Comparison of ENCODE assay signal across 8 cellular contexts in the genomic region with DNA sequence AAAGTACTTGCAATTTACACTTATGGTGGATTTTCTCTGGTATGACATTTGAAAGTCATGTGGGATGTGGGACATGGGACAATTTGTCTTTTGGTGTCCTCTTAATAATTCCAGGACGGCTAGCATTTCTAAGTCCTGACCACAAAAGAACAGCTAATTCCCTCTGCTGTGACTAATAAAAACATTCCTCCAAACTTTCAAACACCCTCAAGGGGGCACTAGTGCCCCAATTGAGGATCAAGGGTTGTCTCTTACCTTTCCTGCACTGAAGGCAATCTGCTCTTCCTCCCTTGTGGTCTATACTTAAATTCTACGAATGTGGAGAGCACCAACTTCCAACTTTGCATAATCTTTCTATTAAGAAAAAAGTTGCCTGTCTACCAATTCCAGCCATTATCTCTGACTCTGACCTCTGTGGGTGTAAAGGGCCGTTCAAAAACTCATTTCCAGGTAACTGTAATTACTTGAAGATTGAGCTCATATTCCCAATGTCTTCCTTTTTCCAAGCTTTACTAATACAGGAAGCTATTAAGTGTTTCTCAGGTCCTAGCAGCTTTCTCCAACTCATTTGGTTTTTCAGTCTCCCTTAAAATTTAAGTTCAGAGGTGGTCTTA.
A peak's percentile ranks its signal among the peaks of the same experiment; 100 is the strongest.
DNase-seq lines count a peak whose midpoint lies in the region; ATAC-seq and TF ChIP-seq lines count a peak whose summit lies in the region.

No MANE protein-coding gene starts in this region.

- DNase-seq in GM06990 (ENCODE audit: extremely low read depth, insufficient read length) = no peak
- DNase-seq in IMR-90 = peak; percentile 77
- DNase-seq in T-helper 2 cell = peak in 3 of 5 experiments; percentile 8 to 61 (median 22)
- peak; percentile 32 for DNase-seq in cerebellar cortex (ENCODE audit: low spot score)
- DNase-seq in lung (ENCODE audit: low spot score) = no peak
- DNase-seq in thoracic aorta (ENCODE audit: low spot score) = no peak
- no peak for DNase-seq in NCI-H345 treated with DMSO at 0.1 percent for 48 hours (lab: John Stamatoyannopoulos, UW; ENCODE audit: unreplicated experiment)

- no peak overlapping the region for H4K91ac ChIP-seq in IMR-90 (ENCODE audit: insufficient read depth, low read depth, low read length)

- no peak overlapping the region for H3K4ac ChIP-seq in IMR-90 (ENCODE audit: low read depth, low read length)

- in situ Hi-C loops in IMR-90 (cut with MboI; ENCODE audit: low sequenced_read_pairs) = loop anchor here (5.0 to 10.0 kb wide), 2 partner anchors 55 to 332 kb away; no protein-coding TSS in a partner anchor

- H3K9me1 ChIP-seq in IMR-90 (ENCODE audit: insufficient read depth, low read length) = no peaks in the 10 kb centered on the region

- intact Hi-C loops in IMR-90 (cut with micrococcal nuclease) = loop anchor here (1.0 to 10.0 kb wide), 3 partner anchors 52 to 324 kb away; a partner anchor contains a TSS

- H4K20me1 ChIP-seq in IMR-90 (ENCODE audit: insufficient read depth, low read length) = no peaks in the 10 kb centered on the region

- H3K18ac ChIP-seq in IMR-90 (ENCODE audit: low read depth, low read length) = no peak overlapping the region

- H3K4me3 ChIP-seq in GM06990 (replicated peaks; ENCODE audit: low read depth, low read length) = no peak overlapping the region
- no peak overlapping the region for H3K4me3 ChIP-seq in IMR-90 (ENCODE audit: insufficient read depth, low read depth, low read length)
- H3K4me3 ChIP-seq in lung = no peak overlapping the region
- no peak overlapping the region for H3K4me3 ChIP-seq in thoracic aorta

- TF ChIP-seq POLR2A in IMR-90 (IDR thresholded peaks at IDR 0.05; ENCODE audit: low read depth, low read length) = no peak

- WGBS in IMR-90 (ENCODE audit: extremely low coverage in 2 of 2, insufficient read length in 1 of 2), 2 experiments = no CpG with 5 or more reads among the region's 3 CpGs
- 41 to 44% methylated on average over 3 of the region's 3 CpGs for WGBS in lung, 2 donors

- no peaks in the 10 kb centered on the region; the same call in 1 of the 2 replicates for H3K27me3 ChIP-seq in GM06990 (replicated peaks; ENCODE audit: control insufficient read depth, insufficient read depth, low read length)
- no peaks in the 10 kb centered on the region for H3K27me3 ChIP-seq in IMR-90 (ENCODE audit: control insufficient read depth, insufficient read depth, low read length)
- no peaks in the 10 kb centered on the region for H3K27me3 ChIP-seq in lung (ENCODE audit: control insufficient read depth, insufficient read depth)
- H3K27me3 ChIP-seq in thoracic aorta (replicated peaks; ENCODE audit: insufficient read depth) = no peaks in the 10 kb centered on the region

- H2BK20ac ChIP-seq in IMR-90 (ENCODE audit: low read depth, low read length) = no peak overlapping the region

- CTCF ChIA-PET in IMR-90 (lab: Yijun Ruan, JAX) = interaction anchor here (0.6 to 2.0 kb wide), 13 partner anchors 9 to 325 kb away, joined by 3 to 20 read pairs (median 3); no protein-coding TSS in a partner anchor

- H2AFZ ChIP-seq in IMR-90 (replicated peaks; ENCODE audit: low read length, poor library complexity) = no peak overlapping the region

- no peak overlapping the region for H2AK9ac ChIP-seq in IMR-90 (replicated peaks; ENCODE audit: low read depth, low read length, poor library complexity)

- no peak overlapping the region for H2BK5ac ChIP-seq in IMR-90 (ENCODE audit: low read depth, low read length, poor library complexity, severe bottlenecking)

- no peak overlapping the region for H3K4me2 ChIP-seq in IMR-90 (ENCODE audit: low read depth, low read length)

- H2BK120ac ChIP-seq in IMR-90 (ENCODE audit: low read depth, low read length) = no peak overlapping the region

- no peak overlapping the region for H2BK15ac ChIP-seq in IMR-90 (ENCODE audit: low read depth, low read length)

- H3K9ac ChIP-seq in IMR-90 (ENCODE audit: low read depth, low read length) = no peak overlapping the region

- no peaks in the 10 kb centered on the region for H3K79me1 ChIP-seq in IMR-90 (ENCODE audit: low read depth in 1 of 2, low read length in 2 of 2)

- no TSS peak for BruUV-seq in IMR-90 (replicated peaks; lab: Mats Ljungman, UMichigan)

- H3K14ac ChIP-seq in IMR-90 (replicated peaks; ENCODE audit: low read depth, low read length) = no peak overlapping the region

- POLR2A ChIA-PET in IMR-90 (lab: Charles Lee; ENCODE audit: unreplicated experiment) = no interaction called here

- no peak overlapping the region for H4K5ac ChIP-seq in IMR-90 (ENCODE audit: low read depth, low read length)

- H3K23ac ChIP-seq in IMR-90 (ENCODE audit: low read depth, low read length) = no peak overlapping the region

- H2AK5ac ChIP-seq in IMR-90 (ENCODE audit: low read depth, low read length) = no peak overlapping the region

- dilution Hi-C loops in IMR-90 (cut with HindIII; ENCODE audit: low sequenced_read_pairs, unreplicated experiment) = no loop called here

- H4K8ac ChIP-seq in IMR-90 (ENCODE audit: low read depth in 2 of 2, low read length in 2 of 2) = no peak overlapping the region

- H3K56ac ChIP-seq in IMR-90 (ENCODE audit: extremely low read depth, insufficient read depth, low read length) = no peak overlapping the region

- H3K9me3 ChIP-seq in IMR-90 (ENCODE audit: control insufficient read depth, insufficient read depth, low read length) (peaks cover 2% of the 10 kb centered on the region; the same call in 1 of the 2 replicates), lung (ENCODE audit: control insufficient read depth in 2 of 2, insufficient read depth in 1 of 2, low read length in 1 of 2) (no peaks in the 10 kb centered on the region), thoracic aorta (no peaks in the 10 kb centered on the region)

- TF ChIP-seq RAD21 in IMR-90 (IDR thresholded peaks at IDR 0.05; ENCODE audit: low read length) = peak; percentile 84

- H3K36me3 ChIP-seq in GM06990 (ENCODE audit: control insufficient read depth, insufficient read depth, low read length) (no peaks in the 10 kb centered on the region), IMR-90 (ENCODE audit: control insufficient read depth, insufficient read depth, low read length) (no peaks in the 10 kb centered on the region), lung (ENCODE audit: control insufficient read depth in 2 of 2, insufficient read depth in 2 of 2, low read length in 2 of 2) (no peaks in the 10 kb centered on the region), thoracic aorta (no peaks in the 10 kb centered on the region)

- no peak overlapping the region for H3K27ac ChIP-seq in IMR-90 (ENCODE audit: insufficient read depth, low read length)
- H3K27ac ChIP-seq in lung (ENCODE audit: low read depth in 1 of 2, low read length in 1 of 2) = no peak overlapping the region
- peak overlapping the region in 1 of 2 donors; percentile 94 for H3K27ac ChIP-seq in thoracic aorta

- TF ChIP-seq CTCF in GM06990 (IDR thresholded peaks at IDR 0.05; ENCODE audit: insufficient read depth, low read length, poor library complexity, severe bottlenecking) (peak; percentile 64), IMR-90 (conservative IDR thresholded peaks at IDR 0.05; ENCODE audit: low read depth, low read length) (peak; percentile 80), lung (IDR thresholded peaks at IDR 0.05; ENCODE audit: control extremely low read depth, extremely low read depth) (peak; percentile 31), thoracic aorta (IDR thresholded peaks at IDR 0.05) (peak; percentile 55)

- H3K4me1 ChIP-seq in IMR-90 (ENCODE audit: control insufficient read depth, insufficient read depth, low read length) = peaks cover 5% of the 10 kb centered on the region; the same call in 1 of the 2 replicates
- H3K4me1 ChIP-seq in lung (ENCODE audit: control insufficient read depth in 2 of 2, insufficient read depth in 2 of 2, low read length in 2 of 2) = no peaks in the 10 kb centered on the region
- peaks cover 27 to 55% of the 10 kb centered on the region in 2 donors for H3K4me1 ChIP-seq in thoracic aorta (ENCODE audit: control insufficient read depth in 1 of 2, low read depth in 2 of 2)

- peak; percentile 72 for ATAC-seq in GM21619 (IDR thresholded peaks at IDR 0.05; ENCODE audit: unreplicated experiment)
- ATAC-seq in IMR-90 (ENCODE audit: low read depth) = peak; percentile 86
- no peak for ATAC-seq in lung (ENCODE audit: insufficient read depth, low FRiP score)
- peak; percentile 48 for ATAC-seq in thoracic aorta (ENCODE audit: insufficient number of reproducible peaks, low FRiP score, low read depth)

TF ChIP-seq in IMR-90, 13 proteins besides CTCF, POLR2A, EP300 and RAD21:
- TF ChIP-seq RFX5 (IDR thresholded peaks at IDR 0.05; ENCODE audit: low read depth, low read length) (no peak), SMC3 (IDR thresholded peaks at IDR 0.05; ENCODE audit: low read depth, low read length) (peak; percentile 80)

Comparison
In these comparisons a context has a peak if more than half of its experiments do, and no peak if none do; other contexts are left out.
1. DNase-seq: peak in IMR-90 (single experiment), T-helper 2 cell (3 of 5) and cerebellar cortex (single experiment); none in GM06990 (single experiment), lung (single experiment), thoracic aorta (single experiment) and NCI-H345 treated with DMSO at 0.1 percent for 48 hours (single experiment).
2. Peak in every context shown above with its lines, with median percentiles within 50 percentile points of each other: CTCF ChIP-seq.